ENCODE assay signal across 18 cellular contexts in genomic region chr7:72114129-72114528, GRCh38.
DNase-seq lines count a peak whose midpoint lies in the region; ATAC-seq and TF ChIP-seq lines count a peak whose summit lies in the region.
"Had no signal": no experiment of that assay in that cellular context is flagged by ENCODE, and none has a peak within 500 bp of the region (broad histone marks: within the 10 kb centered on the region; RNA-seq: fewer than 3 reads in every experiment).

No MANE protein-coding gene starts in this region.

- no peaks in the 10 kb centered on the region for H4K20me1 ChIP-seq in H9 (ENCODE audit: control insufficient read depth, insufficient read depth, insufficient read length)
- H4K20me1 ChIP-seq: BLaER1 had no signal

- no peak overlapping the region for H2BK20ac ChIP-seq in H9 (ENCODE audit: low read depth, low read length, poor library complexity, severe bottlenecking)

- H2BK120ac ChIP-seq in H9 (ENCODE audit: low read depth, low read length, poor library complexity, severe bottlenecking): no peak overlapping the region

- H3K4me1 Mint-ChIP-seq in H9 (peaks cover 11 to 20% of the 10 kb centered on the region in 2 experiments), WTC11 (peaks cover 15% of the 10 kb centered on the region), progenitor cell of endocrine pancreas (ENCODE audit: low read depth) (peaks cover 13% of the 10 kb centered on the region)
- H3K4me1 Mint-ChIP-seq: CD14-positive monocyte; CD4-positive, alpha-beta memory T cell; CD4-positive, CD25-positive, alpha-beta regulatory T cell; CD8-positive, alpha-beta memory T cell had no signal

- no peak overlapping the region for H2BK5ac ChIP-seq in H9 (ENCODE audit: insufficient read length, low read length)

- DNase-seq in H9 (no peak), WTC11 (ENCODE audit: low spot score) (no peak), progenitor cell of endocrine pancreas (ENCODE audit: low spot score, unreplicated experiment) (no peak), Right ventricle myocardium inferior (ENCODE audit: missing footprints) (no peak), ecto neural progenitor cell (ENCODE audit: low spot score) (no peak)
- DNase-seq: 8988T; ACHN; BE2C; C1 segment of cervical spinal cord; CD4-positive, alpha-beta memory T cell; CD4-positive, CD25-positive, alpha-beta regulatory T cell; CD8-positive, alpha-beta memory T cell; COR-L47; DMS79 treated with DMSO at 0.1 percent for 48 hours; GF-D8 had no signal

- no peak overlapping the region for H2BK12ac ChIP-seq in H9 (ENCODE audit: insufficient read length, low read depth, low read length)

- H3K23me2 ChIP-seq in H9 (ENCODE audit: insufficient read length, low read depth, low read length, poor library complexity, severe bottlenecking): no peaks in the 10 kb centered on the region

- ATAC-seq in WTC11: no peak
- ATAC-seq in Right ventricle myocardium inferior: no peak
- no peak for ATAC-seq in GM21786 (IDR thresholded peaks at IDR 0.05; ENCODE audit: unreplicated experiment)

- H2BK15ac ChIP-seq in H9 (ENCODE audit: low read depth, low read length): no peak overlapping the region

- H3K9me3 Mint-ChIP-seq in H9 (peaks cover 9 to 10% of the 10 kb centered on the region in 2 experiments; a peak in 4 of 5 replicates), WTC11 (peaks cover 38% of the 10 kb centered on the region), progenitor cell of endocrine pancreas (ENCODE audit: low read depth) (peaks cover 10% of the 10 kb centered on the region)

- H3K9ac ChIP-seq in H9 (ENCODE audit: extremely low read depth, insufficient read length, low read length): no peak overlapping the region
- H3K9ac ChIP-seq: BLaER1 had no signal

- no peak overlapping the region for H4K8ac ChIP-seq in H9 (replicated peaks; ENCODE audit: insufficient read length, low read depth, low read length)

- no peak overlapping the region for H2AK5ac ChIP-seq in H9 (ENCODE audit: insufficient read length, low read length)

- no peak overlapping the region for H3K14ac ChIP-seq in H9 (ENCODE audit: insufficient read depth, low read length)

- no peaks in the 10 kb centered on the region for H3K79me1 ChIP-seq in H9 (ENCODE audit: insufficient read depth, low read depth, low read length, poor library complexity, severe bottlenecking)

- POLR2A ChIA-PET in WTC11 (lab: Charles Lee): interaction anchor here (0.7 to 1.0 kb wide), 2 partner anchors 9 to 97 kb away, joined by 3 to 5 read pairs; no protein-coding TSS in a partner anchor

- H3K36me3 Mint-ChIP-seq in H9 (ENCODE audit: insufficient read depth in 1 of 3, low read depth in 3 of 3) (peaks cover 4 to 19% (median 11%) of the 10 kb centered on the region in 3 experiments; a peak in 5 of 7 replicates), WTC11 (peaks cover 29% of the 10 kb centered on the region), progenitor cell of endocrine pancreas (ENCODE audit: insufficient read depth) (no peaks in the 10 kb centered on the region)
- H3K36me3 Mint-ChIP-seq: CD14-positive monocyte; CD4-positive, alpha-beta memory T cell; CD4-positive, CD25-positive, alpha-beta regulatory T cell; CD8-positive, alpha-beta memory T cell had no signal

- WGBS in H9 (ENCODE audit: extremely low coverage, insufficient read length, low lambda C conversion rate): no CpG with 5 or more reads among the region's 2 CpGs

- CTCF ChIA-PET in WTC11 (lab: Charles Lee): interaction anchor here (1.2 to 1.6 kb wide), 2 partner anchors 47 to 188 kb away, joined by 4 to 6 read pairs; no protein-coding TSS in a partner anchor

- H4K5ac ChIP-seq in H9 (ENCODE audit: insufficient read length, low read depth, low read length): no peak overlapping the region

- no peak overlapping the region for H3K27ac ChIP-seq in H9 (ENCODE audit: insufficient read length, low read depth, low read length)
- H3K27ac ChIP-seq: BLaER1 had no signal

- no peaks in the 10 kb centered on the region for H3K27me3 ChIP-seq in H9 (ENCODE audit: insufficient read depth, low read length)
- H3K27me3 ChIP-seq: BE2C, BLaER1 had no signal

- no peak overlapping the region for H4K91ac ChIP-seq in H9 (ENCODE audit: insufficient read length, low read depth, low read length)

- no peaks in the 10 kb centered on the region for H3K27me3 Mint-ChIP-seq in H9 (ENCODE audit: low read depth)
- H3K27me3 Mint-ChIP-seq in WTC11 (ENCODE audit: low read depth): no peaks in the 10 kb centered on the region; the same call in 1 of the 2 replicates
- no peaks in the 10 kb centered on the region for H3K27me3 Mint-ChIP-seq in progenitor cell of endocrine pancreas
- H3K27me3 Mint-ChIP-seq: CD4-positive, alpha-beta memory T cell had no signal

- peaks cover 3% of the 10 kb centered on the region; the same call in 1 of the 2 replicates for H3K4me1 ChIP-seq in H9 (ENCODE audit: insufficient read depth, low read length)
- H3K4me1 ChIP-seq: BLaER1 had no signal

- H3K4me2 ChIP-seq in H9 (ENCODE audit: insufficient read depth, insufficient read length, low read length): no peak overlapping the region
- H3K4me2 ChIP-seq: BLaER1 had no signal

- no peak overlapping the region for H3K56ac ChIP-seq in H9 (ENCODE audit: insufficient read length, low read depth, low read length)

- intact Hi-C loops in Right ventricle myocardium inferior (cut with DNase I): no loop called here

- no peak overlapping the region for H3T11ph ChIP-seq in H9 (ENCODE audit: low read length)

- no peak overlapping the region for H3K18ac ChIP-seq in H9 (ENCODE audit: insufficient read length, low read depth, low read length)

- H2AFZ ChIP-seq in H9 (ENCODE audit: low read length): no peak overlapping the region

- H3K27ac Mint-ChIP-seq in H9: peak overlapping the region in 2 of 3 experiments; percentile 36 to 49; a peak in 2 of 7 replicates
- H3K27ac Mint-ChIP-seq in WTC11: peak overlapping the region; percentile 69
- H3K27ac Mint-ChIP-seq in progenitor cell of endocrine pancreas: peak overlapping the region; percentile 73
- H3K27ac Mint-ChIP-seq: CD4-positive, alpha-beta memory T cell; CD4-positive, CD25-positive, alpha-beta regulatory T cell had no signal

- no peaks in the 10 kb centered on the region for H3K79me2 ChIP-seq in H9 (ENCODE audit: insufficient read depth, low read length)

- H3K23ac ChIP-seq in H9 (ENCODE audit: insufficient read length, low read depth, low read length): no peak overlapping the region

- no peak overlapping the region for H3K4me3 Mint-ChIP-seq in H9
- no peak overlapping the region for H3K4me3 Mint-ChIP-seq in WTC11
- H3K4me3 Mint-ChIP-seq in progenitor cell of endocrine pancreas (ENCODE audit: low read depth): no peak overlapping the region
- H3K4me3 Mint-ChIP-seq: CD14-positive monocyte; CD4-positive, alpha-beta memory T cell; CD4-positive, CD25-positive, alpha-beta regulatory T cell; CD8-positive, alpha-beta memory T cell had no signal

- H3K9me3 ChIP-seq in H9 (ENCODE audit: control insufficient read depth, low read depth, low read length): no peaks in the 10 kb centered on the region
- H3K9me3 ChIP-seq: BE2C had no signal

- TF ChIP-seq CTCF in H9 (conservative IDR thresholded peaks at IDR 0.05) (no peak), WTC11 (IDR thresholded peaks at IDR 0.05) (no peak), progenitor cell of endocrine pancreas (IDR thresholded peaks at IDR 0.05; ENCODE audit: unreplicated experiment) (no peak)

- H3K4ac ChIP-seq in H9 (ENCODE audit: low read depth, low read length): no peak overlapping the region

TF ChIP-seq in WTC11, 78 proteins besides CTCF, POLR2A, EP300 and RAD21 (continues in another document):
- TF ChIP-seq ATF3 (CRISPR knock-in tag; conservative IDR thresholded peaks at IDR 0.05) (no peak), KAT7 (CRISPR knock-in tag; IDR thresholded peaks at IDR 0.05; ENCODE audit: borderline replicate concordance) (no peak), SMAD3 (CRISPR knock-in tag; IDR thresholded peaks at IDR 0.05; ENCODE audit: borderline replicate concordance) (no peak), CREM (CRISPR knock-in tag; IDR thresholded peaks at IDR 0.05) (no peak), ZNF232 (CRISPR knock-in tag; IDR thresholded peaks at IDR 0.05) (no peak), ZBTB43 (CRISPR knock-in tag; IDR thresholded peaks at IDR 0.05) (no peak), ESRRA (CRISPR knock-in tag; IDR thresholded peaks at IDR 0.05; ENCODE audit: borderline replicate concordance) (no peak)
